In the genomic region with DNA sequence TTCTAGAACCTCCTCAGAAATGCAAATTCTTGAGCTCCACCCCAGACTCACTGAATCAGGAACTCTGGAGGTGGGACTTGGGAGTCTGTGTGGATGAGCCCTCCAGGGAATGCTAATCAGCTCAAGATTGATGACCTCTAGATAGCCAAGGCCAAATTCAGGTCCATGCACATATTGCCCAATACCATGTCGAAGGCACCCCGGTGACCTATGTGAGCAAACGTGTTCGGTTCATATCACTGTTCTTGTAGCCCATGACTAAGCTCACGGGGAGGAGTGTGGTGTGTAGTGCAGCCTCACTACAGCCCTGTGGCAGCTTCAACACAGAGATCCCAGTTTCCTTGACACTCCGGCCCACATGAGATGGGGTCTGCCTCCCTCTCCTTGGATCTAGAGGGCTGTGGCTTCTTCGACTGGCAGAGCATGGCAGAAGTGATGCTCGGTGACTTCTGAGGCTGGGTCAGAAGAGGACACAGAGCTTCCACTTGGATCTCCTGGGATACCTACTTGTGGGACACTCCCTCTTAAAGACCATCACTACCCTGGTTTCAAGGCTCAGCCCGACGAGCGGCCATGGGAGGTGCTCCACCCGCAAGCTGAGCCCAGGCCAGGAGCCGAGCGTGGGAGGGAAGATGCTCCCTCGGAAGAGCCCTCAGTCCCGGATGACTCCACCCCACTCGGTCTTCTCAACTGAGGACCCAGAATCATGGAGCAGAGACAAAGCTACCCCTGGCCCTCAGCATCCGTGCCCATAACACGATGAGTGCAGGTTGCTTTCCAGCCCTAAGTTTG, we compare ENCODE assay signal across 25 cellular contexts.
"Had no signal": no experiment of that assay in that cellular context is flagged by ENCODE, and none has a peak within 500 bp of the region (broad histone marks: within the 10 kb centered on the region; RNA-seq: fewer than 3 reads in every experiment).

No MANE protein-coding gene starts in this region.

- ATAC-seq: K562, Panc1, PC-3, SK-N-SH treated with all-trans-retinoic acid at 6 μM for 48 hours had no signal

- H3K27ac ChIP-seq: KMS-11, RWPE1 had no signal

- H3K9me3 ChIP-seq: SJCRH30 had no signal

- H3K27me3 ChIP-seq: SJCRH30 had no signal

- H3K36me3 ChIP-seq: SJCRH30 had no signal

- DNase-seq: MV-4-11; NCI-H1048; NCI-H1105; NCI-H1417; NCI-H1436 treated with DMSO at 0.1 percent for 48 hours; NCI-H1694 treated with DMSO at 0.1 percent for 48 hours; NCI-H1930; NCI-H2081; NCI-H2107; NCI-H2171; NCI-H226; NCI-H446; NCI-H510A; NCI-H524 treated with DMSO at 0.1 percent for 48 hours; NCI-H69; NCI-H774; NK-92 treated with Interleukin-12 subunit alpha and Interleukin-12 subunit beta, amount 100 ng/mL, for 24 hours; PC-3; SHP77 treated with DMSO at 0.1 percent for 48 hours; SJCRH30 had no signal

- H3K4me3 ChIP-seq: K562, SJCRH30 had no signal
